Comparison of ENCODE assay signal across 19 cellular contexts in genomic region chrX:144849141-144849540, GRCh38.
"Had no signal": no experiment of that assay in that cellular context is flagged by ENCODE, and none has a peak within 500 bp of the region (broad histone marks: within the 10 kb centered on the region; RNA-seq: fewer than 3 reads in every experiment).

No MANE protein-coding gene starts in this region.

- H3K36me3 Mint-ChIP-seq: activated naive CD8-positive, alpha-beta T cell treated with anti-CD3 and anti-CD28 coated beads for 36 hours; stimulated activated memory B cell treated with anti-CD40 and anti-IgM and Interleukin-4, amounts not matched to agents 10 μg/mL and 1 μg/mL and 100 μg/mL, for 72 hours had no signal

- H3K27me3 Mint-ChIP-seq: activated CD4-positive, alpha-beta T cell treated with anti-CD3 and anti-CD28 coated beads, Interleukin-2, amount 10 ng/mL, durations not matched to agents 7 days and 5 days; activated naive CD8-positive, alpha-beta T cell treated with anti-CD3 and anti-CD28 coated beads for 36 hours; stimulated activated memory B cell treated with anti-CD40 and anti-IgM and Interleukin-4, amounts not matched to agents 10 μg/mL and 1 μg/mL and 100 μg/mL, for 72 hours had no signal

- H3K4me1 ChIP-seq: esophagus muscularis mucosa, foreskin keratinocyte, tibial artery, vagina had no signal

- H3K4me3 ChIP-seq: esophagus muscularis mucosa, tibial artery, vagina had no signal

- H3K36me3 ChIP-seq: brain microvascular endothelial cell, esophagus muscularis mucosa, tibial artery, vagina had no signal

- DNase-seq: activated CD4-positive, alpha-beta T cell treated with anti-CD3 and anti-CD28 coated beads, Interleukin-2, amount 10 ng/mL, durations not matched to agents 7 days and 5 days; activated CD4-positive, CD25-positive, alpha-beta regulatory T cell; activated naive CD8-positive, alpha-beta T cell treated with anti-CD3 and anti-CD28 coated beads for 36 hours; amygdala; brain microvascular endothelial cell; cortex of kidney; effector CD4-positive, alpha-beta T cell; foreskin keratinocyte; glutamatergic neuron; hypothalamus; kidney glomerular epithelial cell; mesendoderm; stimulated activated CD4-positive, alpha-beta T cell treated with anti-CD3 and anti-CD28 coated beads, Interleukin-2, amount 100 ng/mL, for 48 hours; tibial artery had no signal

- H3K27me3 ChIP-seq: brain microvascular endothelial cell, esophagus muscularis mucosa, foreskin keratinocyte, tibial artery, vagina had no signal

- H3K27ac Mint-ChIP-seq: activated CD4-positive, alpha-beta T cell treated with anti-CD3 and anti-CD28 coated beads, Interleukin-2, amount 10 ng/mL, durations not matched to agents 7 days and 5 days; activated naive CD8-positive, alpha-beta T cell treated with anti-CD3 and anti-CD28 coated beads for 36 hours; activated T-helper 1 cell treated with anti-CD3 and anti-CD28 coated beads, Interleukin-12 subunit alpha, Interleukin-12 subunit beta, Interleukin-2, Interleukin-4 antibody, amounts not matched to agents 30 ng/mL and 10 ng/mL and 1 ng/mL, durations not matched to agents 14 hours and 24 hours and 36 hours; natural killer cell treated with Interleukin-12 subunit alpha and Interleukin-12 subunit beta and Interleukin-15 and Interleukin-18, amount 100 ng/mL, for 72 hours; stimulated activated memory B cell treated with anti-CD40 and anti-IgM and Interleukin-4, amounts not matched to agents 10 μg/mL and 1 μg/mL and 100 μg/mL, for 72 hours had no signal

- H3K27ac ChIP-seq: brain microvascular endothelial cell, esophagus muscularis mucosa, foreskin keratinocyte, tibial artery, vagina had no signal

- H3K9me3 Mint-ChIP-seq: activated CD4-positive, alpha-beta T cell treated with anti-CD3 and anti-CD28 coated beads, Interleukin-2, amount 10 ng/mL, durations not matched to agents 7 days and 5 days had no signal

- H3K4me3 Mint-ChIP-seq: activated CD4-positive, alpha-beta T cell treated with anti-CD3 and anti-CD28 coated beads, Interleukin-2, amount 10 ng/mL, durations not matched to agents 7 days and 5 days; activated naive CD8-positive, alpha-beta T cell treated with anti-CD3 and anti-CD28 coated beads for 36 hours; activated T-helper 1 cell treated with anti-CD3 and anti-CD28 coated beads, Interleukin-12 subunit alpha, Interleukin-12 subunit beta, Interleukin-2, Interleukin-4 antibody, amounts not matched to agents 30 ng/mL and 10 ng/mL and 1 ng/mL, durations not matched to agents 14 hours and 24 hours and 36 hours; natural killer cell treated with Interleukin-12 subunit alpha and Interleukin-12 subunit beta and Interleukin-15 and Interleukin-18, amount 100 ng/mL, for 72 hours; stimulated activated memory B cell treated with anti-CD40 and anti-IgM and Interleukin-4, amounts not matched to agents 10 μg/mL and 1 μg/mL and 100 μg/mL, for 72 hours had no signal

- H3K9me3 ChIP-seq: vagina had no signal

- H3K4me1 Mint-ChIP-seq: activated CD4-positive, alpha-beta T cell treated with anti-CD3 and anti-CD28 coated beads, Interleukin-2, amount 10 ng/mL, durations not matched to agents 7 days and 5 days; activated naive CD8-positive, alpha-beta T cell treated with anti-CD3 and anti-CD28 coated beads for 36 hours; stimulated activated memory B cell treated with anti-CD40 and anti-IgM and Interleukin-4, amounts not matched to agents 10 μg/mL and 1 μg/mL and 100 μg/mL, for 72 hours had no signal

- ATAC-seq: foreskin keratinocyte; stimulated activated memory B cell treated with anti-CD40 and anti-IgM and Interleukin-4, amounts not matched to agents 10 μg/mL and 1 μg/mL and 100 μg/mL, for 72 hours had no signal
